Comparison of ENCODE assay signal across 15 cellular contexts in genomic region chr21:34499116-34499515, GRCh38. TPM values are rescaled to one million over a fixed set of nuclear protein-coding genes. Genes with fewer than 3 reads are reported as not detected.
DNase-seq lines count a peak whose midpoint lies in the region; ATAC-seq and TF ChIP-seq lines count a peak whose summit lies in the region.
"Had no signal": no experiment of that assay in that cellular context is flagged by ENCODE, and none has a peak within 500 bp of the region (broad histone marks: within the 10 kb centered on the region; RNA-seq: fewer than 3 reads in every experiment).

No MANE protein-coding gene starts in this region.

- no peak overlapping the region for H3K27ac Mint-ChIP-seq in CD4-positive, alpha-beta T cell
- no peak overlapping the region for H3K27ac Mint-ChIP-seq in natural killer cell
- H3K27ac Mint-ChIP-seq: CD4-positive, CD25-positive, alpha-beta regulatory T cell; H9 had no signal

- no TSS peak for BruUV-seq in PC-9 (replicated peaks; lab: Mats Ljungman, UMichigan)

- H3K4me3 ChIP-seq in PC-9 = no peak overlapping the region
- H3K4me3 ChIP-seq: BLaER1 treated with 17β-estradiol and CSF1 and Interleukin-3, amounts not matched to agents 10 nM and 100 nM had no signal

- DNase-seq in NCI-H748 (lab: John Stamatoyannopoulos, UW; ENCODE audit: unreplicated experiment) (peak; percentile 2), NCI-H748 treated with DMSO at 0.1 percent for 48 hours (lab: John Stamatoyannopoulos, UW) (no peak), PC-9 (no peak), islet precursor cell (peak; percentile 56), natural killer cell (no peak), Kasumi-1 (lab: John Stamatoyannopoulos, UW) (no peak)
- DNase-seq in CD4-positive, alpha-beta T cell = no peak
- DNase-seq: ACHN; CD4-positive, CD25-positive, alpha-beta regulatory T cell; DMS79 treated with DMSO at 0.1 percent for 48 hours; EL; GDM1; GOT3; H9 had no signal

- no peaks in the 10 kb centered on the region for H3F3A ChIP-seq in PC-9 (ENCODE audit: insufficient read depth, low read depth)

- peaks cover 16% of the 10 kb centered on the region for H3K27me3 Mint-ChIP-seq in CD4-positive, alpha-beta T cell
- peaks cover 15 to 56% of the 10 kb centered on the region in 2 donors for H3K27me3 Mint-ChIP-seq in natural killer cell (ENCODE audit: low read depth in 2 of 2)

- no peaks in the 10 kb centered on the region for H3K36me3 ChIP-seq in PC-9 (ENCODE audit: low read depth)

- H3K79me2 ChIP-seq in PC-9 (ENCODE audit: low read depth) = no peaks in the 10 kb centered on the region

- no peaks in the 10 kb centered on the region for H4K20me1 ChIP-seq in PC-9 (ENCODE audit: insufficient read depth)
- H4K20me1 ChIP-seq: BLaER1 treated with 17β-estradiol and CSF1 and Interleukin-3, amounts not matched to agents 10 nM and 100 nM had no signal

- TF ChIP-seq CTCF in PC-9 (conservative IDR thresholded peaks at IDR 0.05) = no peak
- TF ChIP-seq CTCF in CD4-positive, alpha-beta T cell (IDR thresholded peaks at IDR 0.05) = no peak
- TF ChIP-seq CTCF in natural killer cell (IDR thresholded peaks at IDR 0.05) = no peak

- peaks cover 12% of the 10 kb centered on the region; the same call in 1 of the 2 replicates for H3K4me1 ChIP-seq in PC-9 (replicated peaks; ENCODE audit: insufficient read depth)
- H3K4me1 ChIP-seq: BLaER1 treated with 17β-estradiol and CSF1 and Interleukin-3, amounts not matched to agents 10 nM and 100 nM had no signal

- no peak overlapping the region for H3K4me3 Mint-ChIP-seq in CD4-positive, alpha-beta T cell
- no peak overlapping the region for H3K4me3 Mint-ChIP-seq in natural killer cell
- H3K4me3 Mint-ChIP-seq: CD4-positive, CD25-positive, alpha-beta regulatory T cell; H9 had no signal

- no peak for ATAC-seq in CD4-positive, alpha-beta T cell (ENCODE audit: poor library complexity)
- ATAC-seq in natural killer cell = no peak

- intact Hi-C loops in PC-9 (cut with micrococcal nuclease; ENCODE audit: unreplicated experiment) = no loop called here
- intact Hi-C loops in CD4-positive, alpha-beta T cell (cut with DNase I, micrococcal nuclease) = no loop called here
- intact Hi-C loops in natural killer cell (cut with micrococcal nuclease) = no loop called here

- H3K9me2 ChIP-seq in PC-9 (ENCODE audit: insufficient read depth) = no peaks in the 10 kb centered on the region

- H3K27ac ChIP-seq in PC-9 = no peak overlapping the region
- no peak overlapping the region for H3K27ac ChIP-seq in CD4-positive, alpha-beta T cell (ENCODE audit: low read depth, low read length)
- H3K27ac ChIP-seq: BLaER1 treated with 17β-estradiol and CSF1 and Interleukin-3, amounts not matched to agents 10 nM and 100 nM had no signal

- H3K9me3 ChIP-seq in PC-9 (ENCODE audit: insufficient read depth, low read depth) = peaks cover 5% of the 10 kb centered on the region; the same call in 1 of the 2 replicates
- H3K9me3 ChIP-seq in CD4-positive, alpha-beta T cell (ENCODE audit: control insufficient read depth, low read length) = peaks cover 22% of the 10 kb centered on the region

- H3K4me2 ChIP-seq in PC-9 = peak overlapping the region; percentile 28; the same call in 1 of the 2 replicates
- H3K4me2 ChIP-seq: BLaER1 treated with 17β-estradiol and CSF1 and Interleukin-3, amounts not matched to agents 10 nM and 100 nM had no signal

- H3K4me1 Mint-ChIP-seq in CD4-positive, alpha-beta T cell (ENCODE audit: low read depth) = no peaks in the 10 kb centered on the region
- no peaks in the 10 kb centered on the region for H3K4me1 Mint-ChIP-seq in natural killer cell
- H3K4me1 Mint-ChIP-seq: CD4-positive, CD25-positive, alpha-beta regulatory T cell had no signal

- no peaks in the 10 kb centered on the region for H3K27me3 ChIP-seq in PC-9 (ENCODE audit: insufficient read depth, low read depth)
- no peaks in the 10 kb centered on the region for H3K27me3 ChIP-seq in CD4-positive, alpha-beta T cell (ENCODE audit: control insufficient read depth, insufficient read depth, low read length)
- H3K27me3 ChIP-seq: BLaER1 treated with 17β-estradiol and CSF1 and Interleukin-3, amounts not matched to agents 10 nM and 100 nM had no signal

- H2AFZ ChIP-seq in PC-9 = no peak overlapping the region

- peaks cover 6% of the 10 kb centered on the region for H3K36me3 Mint-ChIP-seq in CD4-positive, alpha-beta T cell (ENCODE audit: low read depth)
- H3K36me3 Mint-ChIP-seq in natural killer cell = peaks cover 20% of the 10 kb centered on the region

- POLR2A ChIA-PET in PC-9 (lab: Charles Lee; ENCODE audit: unreplicated experiment) = no interaction called here
- POLR2A ChIA-PET in CD4-positive, alpha-beta T cell (lab: Charles Lee) = no interaction called here

- peaks cover 10% of the 10 kb centered on the region for H3K9me3 Mint-ChIP-seq in CD4-positive, alpha-beta T cell
- peaks cover 7 to 15% of the 10 kb centered on the region in 2 donors for H3K9me3 Mint-ChIP-seq in natural killer cell

- CTCF ChIA-PET in PC-9 (lab: Charles Lee) = no interaction called here
- CTCF ChIA-PET in CD4-positive, alpha-beta T cell (lab: Charles Lee) = no interaction called here

RNA-seq across cellular contexts. Expression of gene KCNE1, which starts 12.9 kb away (rescaled TPM):
- total RNA-seq in PC-9 (2021) (0.31 and 0.45 TPM in 2 replicates), natural killer cell (1 to 10 TPM in 2 of 3 donors, under 1 TPM in 1; 0.52 to 3.3 (median 1.6) TPM)
- not detected for total RNA-seq in CD4-positive, alpha-beta T cell

Comparison
In these comparisons a context has a peak if more than half of its experiments do, and no peak if none do; other contexts are left out.
1. DNase-seq: peak in NCI-H748 (single experiment) and islet precursor cell (single experiment); none in NCI-H748 treated with DMSO at 0.1 percent for 48 hours (single experiment), PC-9 (0 of 2), CD4-positive, alpha-beta T cell (0 of 10), natural killer cell (single experiment) and Kasumi-1 (0 of 2).